In the genomic region with DNA sequence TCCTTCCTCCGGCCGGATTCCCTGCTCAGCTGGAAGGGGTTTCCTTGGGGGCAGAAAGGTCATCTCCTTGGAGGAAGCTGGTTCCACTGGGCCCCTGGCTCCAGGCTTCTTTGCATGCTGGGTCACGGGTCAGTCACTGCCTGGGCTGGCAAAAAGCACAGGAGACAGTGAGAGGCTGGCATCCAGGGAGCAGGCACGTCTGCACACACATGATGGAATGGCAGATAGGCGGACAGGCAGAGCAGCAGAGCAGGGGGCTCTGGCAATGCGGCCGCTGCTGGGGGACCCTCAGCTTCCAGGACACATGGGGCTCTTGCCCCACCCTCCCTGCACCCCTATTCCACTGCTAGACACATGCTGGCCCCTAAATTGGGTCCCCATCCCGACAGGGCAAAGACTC, we compare ENCODE assay signal across 14 cellular contexts. TPM values are rescaled to one million over a fixed set of nuclear protein-coding genes. Genes with fewer than 3 reads are reported as not detected.
DNase-seq lines count a peak whose midpoint lies in the region; ATAC-seq and TF ChIP-seq lines count a peak whose summit lies in the region.
"Had no signal": no experiment of that assay in that cellular context is flagged by ENCODE, and none has a peak within 500 bp of the region (broad histone marks: within the 10 kb centered on the region; RNA-seq: fewer than 3 reads in every experiment).

No MANE protein-coding gene starts in this region.

- H3K4me3 ChIP-seq in HCT116 (replicated peaks in 1 of 2; ENCODE audit: low read depth in 1 of 2, low read length in 2 of 2) (no peak overlapping the region), endodermal cell (ENCODE audit: low read length) (no peak overlapping the region), transverse colon (no peak overlapping the region), vagina (no peak overlapping the region)
- H3K4me3 ChIP-seq: GM12878, HAP-1 had no signal

- WGBS in endodermal cell (ENCODE audit: insufficient coverage in 1 of 2, insufficient read length in 1 of 2), 2 experiments, result 89 to 92% methylated on average over 3 to 8 of the region's 8 CpGs
- 88 to 92% methylated on average over 3 to 8 of the region's 8 CpGs for WGBS in transverse colon (ENCODE audit: low coverage in 1 of 2), 2 donors

- H3K9ac ChIP-seq in HCT116 (ENCODE audit: low read length) (no peak overlapping the region), endodermal cell (ENCODE audit: extremely low read depth, low read length, poor library complexity, severe bottlenecking) (no peak overlapping the region)

- no peak for TF ChIP-seq EP300 in transverse colon (IDR thresholded peaks at IDR 0.05; ENCODE audit: low read depth)

- H3K27ac Mint-ChIP-seq in endodermal cell (no peak overlapping the region), osteocyte (ENCODE audit: unreplicated experiment) (no peak overlapping the region), type B pancreatic cell (peak overlapping the region; percentile 56)
- H3K27ac Mint-ChIP-seq: B cell; CD4-positive, alpha-beta T cell; HFFc6 had no signal

- H3K9me3 Mint-ChIP-seq in endodermal cell (no peaks in the 10 kb centered on the region), osteocyte (ENCODE audit: unreplicated experiment) (no peaks in the 10 kb centered on the region), type B pancreatic cell (no peaks in the 10 kb centered on the region)
- H3K9me3 Mint-ChIP-seq: CD4-positive, alpha-beta T cell; HFFc6 had no signal

- H3K36me3 ChIP-seq in HCT116 (ENCODE audit: control insufficient read depth in 1 of 2, insufficient read depth in 2 of 2, low read length in 2 of 2) (no peaks in the 10 kb centered on the region), endodermal cell (ENCODE audit: control insufficient read depth, insufficient read depth, low read length) (peaks cover 10% of the 10 kb centered on the region), transverse colon (no peaks in the 10 kb centered on the region), vagina (no peaks in the 10 kb centered on the region)

- H3K4me2 ChIP-seq in HCT116 (ENCODE audit: low read length), result peak overlapping the region; percentile 60

- ATAC-seq in HCT116, result no peak

- no peaks in the 10 kb centered on the region for H3K9me2 ChIP-seq in HCT116 (ENCODE audit: insufficient read depth)

- RAD21 ChIA-PET in HCT116 (lab: Charles Lee; ENCODE audit: low non-redundant PET in 1 of 2, low total read pairs in 2 of 2, uncharacterized antibody in 2 of 2, unreplicated experiment in 2 of 2), result no interaction called here

- TF ChIP-seq POLR2A in HCT116 (IDR thresholded peaks at IDR 0.05; ENCODE audit: borderline replicate concordance, extremely low read depth, insufficient read depth, insufficient read length), result no peak
- TF ChIP-seq POLR2A in transverse colon (IDR thresholded peaks at IDR 0.05), result no peak
- TF ChIP-seq POLR2A in vagina (IDR thresholded peaks at IDR 0.05), result no peak

- H3K4me1 Mint-ChIP-seq in endodermal cell, result peaks cover 16% of the 10 kb centered on the region
- H3K4me1 Mint-ChIP-seq in osteocyte (ENCODE audit: unreplicated experiment), result peaks cover 3% of the 10 kb centered on the region
- peaks cover 34% of the 10 kb centered on the region for H3K4me1 Mint-ChIP-seq in type B pancreatic cell (ENCODE audit: unreplicated experiment)
- H3K4me1 Mint-ChIP-seq: B cell had no signal

- H3K27me3 ChIP-seq in HCT116 (ENCODE audit: insufficient read depth, low read length) (no peaks in the 10 kb centered on the region), endodermal cell (ENCODE audit: control insufficient read depth, insufficient read depth, low read length, poor library complexity, severe bottlenecking) (no peaks in the 10 kb centered on the region), transverse colon (no peaks in the 10 kb centered on the region), vagina (no peaks in the 10 kb centered on the region)

- H2AFZ ChIP-seq in HCT116 (ENCODE audit: low read depth, low read length, poor library complexity, severe bottlenecking), result no peak overlapping the region

- POLR2A ChIA-PET in HCT116 (lab: Charles Lee), result no interaction called here

- no TSS peak for BruUV-seq in HCT116 (replicated peaks; lab: Mats Ljungman, UMichigan)

- CTCF ChIA-PET in HCT116 (lab: Charles Lee), result no interaction called here

- H4K20me1 ChIP-seq in HCT116 (ENCODE audit: insufficient read depth), result no peaks in the 10 kb centered on the region

- H3K27me3 Mint-ChIP-seq in endodermal cell (ENCODE audit: insufficient read depth), result no peaks in the 10 kb centered on the region
- H3K27me3 Mint-ChIP-seq in osteocyte (ENCODE audit: unreplicated experiment), result no peaks in the 10 kb centered on the region
- no peaks in the 10 kb centered on the region for H3K27me3 Mint-ChIP-seq in type B pancreatic cell
- H3K27me3 Mint-ChIP-seq: CD4-positive, alpha-beta T cell had no signal

- no peaks in the 10 kb centered on the region for H3K9me3 ChIP-seq in HCT116 (ENCODE audit: control insufficient read depth in 1 of 2, insufficient read depth in 1 of 2, low read depth in 1 of 2, low read length in 2 of 2)
- H3K9me3 ChIP-seq in endodermal cell (ENCODE audit: control insufficient read depth, low read length), result no peaks in the 10 kb centered on the region
- no peaks in the 10 kb centered on the region for H3K9me3 ChIP-seq in transverse colon
- no peaks in the 10 kb centered on the region for H3K9me3 ChIP-seq in vagina
- H3K9me3 ChIP-seq: HAP-1 had no signal

- no peak overlapping the region for H3K27ac ChIP-seq in HCT116 (ENCODE audit: low read depth, low read length)
- H3K27ac ChIP-seq in endodermal cell (ENCODE audit: low read depth, low read length), result no peak overlapping the region
- no peak overlapping the region for H3K27ac ChIP-seq in transverse colon
- H3K27ac ChIP-seq in vagina, result no peak overlapping the region
- H3K27ac ChIP-seq: HL-60 had no signal

- H3K4me1 ChIP-seq in HCT116 (ENCODE audit: control insufficient read depth in 1 of 2, insufficient read depth in 2 of 2, low read length in 2 of 2) (peaks cover 35 to 45% of the 10 kb centered on the region in 2 experiments), endodermal cell (ENCODE audit: control insufficient read depth, insufficient read depth, low read length) (no peaks in the 10 kb centered on the region), transverse colon (peaks cover 0 to 6% (median 0%) of the 10 kb centered on the region in 4 donors), vagina (peaks cover 7% of the 10 kb centered on the region)

- in situ Hi-C loops in transverse colon (cut with MboI; ENCODE audit: low pct_ligation_motif_present in 1 of 4, low pct_unique_long_range_greater_than_20kb in 1 of 4, low sequenced_read_pairs in 3 of 4), result no loop called here

- H3K4me3 Mint-ChIP-seq in endodermal cell (no peak overlapping the region), osteocyte (ENCODE audit: unreplicated experiment) (no peak overlapping the region), type B pancreatic cell (no peak overlapping the region)
- H3K4me3 Mint-ChIP-seq: B cell; CD4-positive, alpha-beta T cell; HFFc6 had no signal

- DNase-seq in HCT116 (ENCODE audit: low read depth, low spot score), result no peak
- peak; percentile 35 for DNase-seq in endodermal cell
- peak; percentile 78 for DNase-seq in osteocyte (ENCODE audit: extremely low spot score, unreplicated experiment)
- DNase-seq in type B pancreatic cell (ENCODE audit: extremely low spot score, unreplicated experiment), result peak; percentile 57
- DNase-seq in transverse colon, result no peak
- DNase-seq in kidney glomerular epithelial cell (lab: John Stamatoyannopoulos, UW), result no peak
- DNase-seq in vagina (ENCODE audit: extremely low spot score in 2 of 2), result no peak
- DNase-seq: C1 segment of cervical spinal cord; CD4-positive, alpha-beta T cell; HFFc6 had no signal

- TF ChIP-seq RAD21 in HCT116 (IDR thresholded peaks at IDR 0.05; ENCODE audit: low read depth), result no peak

- TF ChIP-seq CTCF in HCT116 (IDR thresholded peaks at IDR 0.05 in 2 of 3, conservative IDR thresholded peaks at IDR 0.05 in 1 of 3; ENCODE audit: borderline replicate concordance in 1 of 3, insufficient read depth in 1 of 3, low read depth in 2 of 3, low read length in 2 of 3) (no peak), endodermal cell (conservative IDR thresholded peaks at IDR 0.05) (no peak), osteocyte (IDR thresholded peaks at IDR 0.05) (no peak), type B pancreatic cell (conservative IDR thresholded peaks at IDR 0.05) (no peak), transverse colon (IDR thresholded peaks at IDR 0.05) (no peak), vagina (IDR thresholded peaks at IDR 0.05) (no peak)

- peaks cover 5% of the 10 kb centered on the region for H3K36me3 Mint-ChIP-seq in endodermal cell (ENCODE audit: low read depth)
- peaks cover 2% of the 10 kb centered on the region for H3K36me3 Mint-ChIP-seq in osteocyte (ENCODE audit: unreplicated experiment)
- H3K36me3 Mint-ChIP-seq in type B pancreatic cell, result peaks cover 4% of the 10 kb centered on the region

- no peaks in the 10 kb centered on the region for H3K79me2 ChIP-seq in HCT116 (ENCODE audit: insufficient read depth, low read length)

- intact Hi-C loops in HCT116 (cut with micrococcal nuclease) (no loop called here), transverse colon (cut with DNase I; ENCODE audit: low total_unique reads) (no loop called here), vagina (cut with DNase I) (no loop called here)

TF ChIP-seq in HCT116, 20 proteins besides CTCF, POLR2A, EP300 and RAD21:
- TF ChIP-seq SIN3A (IDR thresholded peaks at IDR 0.05; ENCODE audit: low read depth), result no peak
TF ChIP-seq in HCT116: peak in this region for 0.

RNA-seq across cellular contexts. Expression of gene C11orf58, which starts 40.4 kb away (rescaled TPM):
- total RNA-seq in HCT116 (2021; ENCODE audit: unreplicated experiment) (108 TPM), endodermal cell (100 to 1,000 TPM; 162 to 183 TPM), osteocyte (143 and 150 TPM in 2 replicates), type B pancreatic cell (ENCODE audit: low replicate concordance) (115 and 148 TPM in 2 replicates), transverse colon (100 to 1,000 TPM in 2 of 4 donors, 10 to 100 TPM in 2; 65.5 to 115 (median 99.9) TPM), vagina (188 TPM)
- 145 and 150 TPM in 2 replicates for polyA plus RNA-seq in HCT116 (2012)
- 199 TPM for polyA plus RNA-seq in endodermal cell (2013, experiment 1 of 2)
- 191 TPM for polyA plus RNA-seq in endodermal cell (2013, experiment 2 of 2)

Comparison
In these comparisons a context has a peak if more than half of its experiments do, and no peak if none do; other contexts are left out.
1. DNase-seq: peak in endodermal cell (single experiment), osteocyte (single experiment) and type B pancreatic cell (single experiment); none in HCT116 (single experiment), transverse colon (single experiment), kidney glomerular epithelial cell (single experiment) and vagina (0 of 2).